15 cellular contexts compared by ENCODE assay signal in the genomic region with DNA sequence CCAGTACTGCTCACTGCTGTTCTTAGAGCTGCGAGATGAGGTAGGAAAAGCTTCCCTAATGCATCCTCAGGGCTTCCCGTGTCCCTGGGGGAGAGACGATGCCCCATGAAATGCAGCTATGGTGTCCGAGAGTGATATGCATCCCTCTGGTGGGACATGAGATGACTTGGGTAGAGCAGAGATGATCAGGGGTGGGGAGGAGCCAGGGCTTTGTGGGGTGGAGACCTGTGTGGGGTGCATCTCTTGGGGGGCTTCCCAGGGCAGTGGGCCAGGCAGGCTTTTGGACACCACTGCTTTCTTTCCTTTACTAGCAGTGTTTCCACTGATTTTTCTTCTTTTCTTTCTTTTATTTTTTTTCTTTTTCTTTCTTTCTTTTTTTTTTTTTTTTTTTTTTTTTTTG.
"Had no signal": no experiment of that assay in that cellular context is flagged by ENCODE, and none has a peak within 500 bp of the region (broad histone marks: within the 10 kb centered on the region; RNA-seq: fewer than 3 reads in every experiment).

No MANE protein-coding gene starts in this region.

- H3K9me3 Mint-ChIP-seq: activated naive CD4-positive, alpha-beta T cell treated with anti-CD3 and anti-CD28 coated beads for 36 hours; activated T-helper 1 cell treated with anti-CD3 and anti-CD28 coated beads, Interleukin-12 subunit alpha, Interleukin-12 subunit beta, Interleukin-2, Interleukin-4 antibody, amounts not matched to agents 30 ng/mL and 10 ng/mL and 1 ng/mL, durations not matched to agents 14 hours and 24 hours and 36 hours; stimulated activated memory B cell treated with anti-CD40 and anti-IgM and Interleukin-4, amounts not matched to agents 10 μg/mL and 1 μg/mL and 100 μg/mL, for 72 hours; T-helper 1 cell treated with Interleukin-12 subunit alpha and Interleukin-12 subunit beta and Interleukin-4 antibody, amounts not matched to agents 30 μg/mL and 1 μg/mL, for 36 hours had no signal

- H3K36me3 ChIP-seq: pancreas had no signal

- H3K36me3 Mint-ChIP-seq: stimulated activated memory B cell treated with anti-CD40 and anti-IgM and Interleukin-4, amounts not matched to agents 10 μg/mL and 1 μg/mL and 100 μg/mL, for 72 hours had no signal

- H3K4me3 ChIP-seq: cardiac muscle cell, gastroesophageal sphincter, pancreas, upper lobe of left lung had no signal

- H3K4me1 ChIP-seq: pancreas had no signal

- DNase-seq: activated CD4-positive, alpha-beta T cell treated with anti-CD3 and anti-CD28 coated beads, Interleukin-2, amount 50 U/mL, for 4 hours; activated naive CD4-positive, alpha-beta T cell treated with anti-CD3 and anti-CD28 coated beads for 36 hours; cortex of kidney; effector memory CD4-positive, alpha-beta T cell; kidney had no signal

- H3K9me3 ChIP-seq: pancreas, upper lobe of left lung had no signal

- H3K27me3 ChIP-seq: cardiac muscle cell, gastroesophageal sphincter, pancreas, upper lobe of left lung had no signal

- H3K27ac ChIP-seq: cardiac muscle cell, epithelial cell of prostate, gastroesophageal sphincter, pancreas, upper lobe of left lung had no signal

- H3K4me3 Mint-ChIP-seq: activated naive CD4-positive, alpha-beta T cell treated with anti-CD3 and anti-CD28 coated beads for 36 hours; activated T-helper 1 cell treated with anti-CD3 and anti-CD28 coated beads, Interleukin-12 subunit alpha, Interleukin-12 subunit beta, Interleukin-2, Interleukin-4 antibody, amounts not matched to agents 30 ng/mL and 10 ng/mL and 1 ng/mL, durations not matched to agents 14 hours and 24 hours and 36 hours; neural crest cell; T-helper 1 cell treated with Interleukin-12 subunit alpha and Interleukin-12 subunit beta and Interleukin-4 antibody, amounts not matched to agents 30 μg/mL and 1 μg/mL, for 36 hours had no signal

- ATAC-seq: gastroesophageal sphincter, pancreas, SK-N-SH treated with all-trans-retinoic acid at 6 μM for 48 hours had no signal

- H3K27ac Mint-ChIP-seq: activated naive CD4-positive, alpha-beta T cell treated with anti-CD3 and anti-CD28 coated beads for 36 hours; activated T-helper 1 cell treated with anti-CD3 and anti-CD28 coated beads, Interleukin-12 subunit alpha, Interleukin-12 subunit beta, Interleukin-2, Interleukin-4 antibody, amounts not matched to agents 30 ng/mL and 10 ng/mL and 1 ng/mL, durations not matched to agents 14 hours and 24 hours and 36 hours; stimulated activated memory B cell treated with anti-CD40 and anti-IgM and Interleukin-4, amounts not matched to agents 10 μg/mL and 1 μg/mL and 100 μg/mL, for 72 hours; T-helper 1 cell treated with Interleukin-12 subunit alpha and Interleukin-12 subunit beta and Interleukin-4 antibody, amounts not matched to agents 30 μg/mL and 1 μg/mL, for 36 hours had no signal
